Comparison of ENCODE assay signal across 8 cellular contexts in the genomic region with DNA sequence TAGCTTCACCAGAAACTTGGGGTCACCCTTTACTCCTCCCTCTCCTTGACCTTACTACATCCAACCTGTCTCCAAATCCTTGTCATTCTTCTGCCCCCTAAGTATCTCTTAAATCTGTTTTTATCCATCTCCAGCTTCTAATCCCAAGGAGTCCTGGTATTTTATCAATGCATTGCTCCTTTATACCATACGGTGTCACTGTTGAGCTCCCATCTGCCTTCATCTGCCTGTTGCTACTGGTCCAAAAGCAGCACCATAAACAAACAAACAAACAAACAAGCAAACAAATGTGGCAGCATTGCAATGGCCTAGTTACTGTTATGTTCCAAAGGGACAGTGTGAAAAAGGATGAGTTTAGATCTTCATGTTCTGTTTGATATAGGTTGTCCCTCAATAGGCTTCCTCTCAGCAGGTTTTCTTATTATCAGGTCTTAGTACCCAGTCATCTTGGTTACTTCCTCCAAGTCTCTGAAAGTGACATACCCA. TPM values are rescaled to one million over a fixed set of nuclear protein-coding genes. Genes with fewer than 3 reads are reported as not detected.
DNase-seq lines count a peak whose midpoint lies in the region; ATAC-seq and TF ChIP-seq lines count a peak whose summit lies in the region.

No MANE protein-coding gene starts in this region.

- H3K4me3 ChIP-seq in CD4-positive, CD25-positive, alpha-beta regulatory T cell (ENCODE audit: low read depth, low read length): no peak overlapping the region
- H3K4me3 ChIP-seq in WI38 (ENCODE audit: low read depth, low read length) (no peak overlapping the region), heart left ventricle (no peak overlapping the region)

- 0 to 5% (median 1%) methylated on average over 1 of the region's 1 CpG for WGBS in heart left ventricle, 4 donors

- no peak overlapping the region for H3K4me3 Mint-ChIP-seq in CD4-positive, CD25-positive, alpha-beta regulatory T cell

- H3K4me1 Mint-ChIP-seq in CD4-positive, CD25-positive, alpha-beta regulatory T cell: peaks cover 6 to 7% (median 7%) of the 10 kb centered on the region in 4 donors

- intact Hi-C loops in heart left ventricle (cut with DNase I): loop anchor here (2.0 to 10.0 kb wide), 9 partner anchors 63 to 226 kb away; a partner anchor contains a TSS

- no peak for TF ChIP-seq POLR2A in heart left ventricle (IDR thresholded peaks at IDR 0.05)

- no peaks in the 10 kb centered on the region for H3K27me3 Mint-ChIP-seq in CD4-positive, CD25-positive, alpha-beta regulatory T cell

- H3K36me3 ChIP-seq in CD4-positive, CD25-positive, alpha-beta regulatory T cell (ENCODE audit: control insufficient read depth, insufficient read depth, low read length): peaks cover 7% of the 10 kb centered on the region
- peaks cover 0 to 44% (median 31%) of the 10 kb centered on the region in 9 donors for H3K36me3 ChIP-seq in heart left ventricle

- peak; percentile 65 for TF ChIP-seq CTCF in WI38 (IDR thresholded peaks at IDR 0.05; ENCODE audit: low read depth, low read length)
- peak; percentile 65 to 86 (median 79) for TF ChIP-seq CTCF in heart left ventricle (IDR thresholded peaks at IDR 0.05)

- H3K9me3 ChIP-seq in CD4-positive, CD25-positive, alpha-beta regulatory T cell (ENCODE audit: control insufficient read depth in 2 of 2, low read length in 2 of 2): no peaks in the 10 kb centered on the region
- H3K9me3 ChIP-seq in heart left ventricle: no peaks in the 10 kb centered on the region

- H3K9me3 Mint-ChIP-seq in CD4-positive, CD25-positive, alpha-beta regulatory T cell: no peaks in the 10 kb centered on the region

- peaks cover 5% of the 10 kb centered on the region for H3K4me1 ChIP-seq in CD4-positive, CD25-positive, alpha-beta regulatory T cell (ENCODE audit: control insufficient read depth, insufficient read depth, low read length, poor library complexity, severe bottlenecking)
- no peaks in the 10 kb centered on the region for H3K4me1 ChIP-seq in heart left ventricle

- no peak overlapping the region for H3K27ac ChIP-seq in CD4-positive, CD25-positive, alpha-beta regulatory T cell (ENCODE audit: insufficient read depth, low read length, poor library complexity, severe bottlenecking)
- H3K27ac ChIP-seq in heart left ventricle: no peak overlapping the region

- peak; percentile 52 to 67 for ATAC-seq in CD4-positive, CD25-positive, alpha-beta regulatory T cell (ENCODE audit: low read depth in 2 of 2)
- ATAC-seq in GM19035 (IDR thresholded peaks at IDR 0.05; ENCODE audit: unreplicated experiment) (peak; percentile 50), heart left ventricle (peak in 3 of 4 donors; percentile 49 to 55 (median 54)), GM21528 (IDR thresholded peaks at IDR 0.05; ENCODE audit: low FRiP score, unreplicated experiment) (no peak)

- no peaks in the 10 kb centered on the region for H3K27me3 ChIP-seq in CD4-positive, CD25-positive, alpha-beta regulatory T cell (ENCODE audit: control insufficient read depth, insufficient read depth, low read length)
- H3K27me3 ChIP-seq in heart left ventricle: no peaks in the 10 kb centered on the region

- peak in 2 of 3 donors; percentile 50 to 61 for DNase-seq in CD4-positive, CD25-positive, alpha-beta regulatory T cell
- DNase-seq in NCI-H1092 (lab: John Stamatoyannopoulos, UW) (peak; percentile 10), heart left ventricle (no peak), renal cortical epithelial cell (ENCODE audit: low read depth) (peak; percentile 50), SHP77 treated with DMSO at 0.1 percent for 48 hours (lab: John Stamatoyannopoulos, UW) (no peak)

- H3K36me3 Mint-ChIP-seq in CD4-positive, CD25-positive, alpha-beta regulatory T cell: peaks cover 21% of the 10 kb centered on the region

- H3K27ac Mint-ChIP-seq in CD4-positive, CD25-positive, alpha-beta regulatory T cell: no peak overlapping the region

RNA-seq across cellular contexts. Expression of a gene that starts 34.2 kb away (rescaled TPM):
- total RNA-seq in CD4-positive, CD25-positive, alpha-beta regulatory T cell: 32.7 TPM
- 1 to 10 TPM in 3 of 4 donors, under 1 TPM in 1; 0.65 to 1.6 (median 1.4) TPM for polyA plus RNA-seq in CD4-positive, CD25-positive, alpha-beta regulatory T cell
- 1 to 10 TPM; 3.9 to 9.4 (median 5.4) TPM for total RNA-seq in heart left ventricle
- polyA plus RNA-seq in heart left ventricle: 1 to 10 TPM; 2.2 to 6.0 TPM
- 0.69 and 2.5 TPM in 2 replicates for total RNA-seq in renal cortical epithelial cell

RNA-seq across cellular contexts. Expression of a gene that starts 50.0 kb away (rescaled TPM):
- total RNA-seq in CD4-positive, CD25-positive, alpha-beta regulatory T cell: 49.8 TPM
- 10 to 100 TPM; 24.5 to 47.9 (median 33.4) TPM for polyA plus RNA-seq in CD4-positive, CD25-positive, alpha-beta regulatory T cell
- total RNA-seq in heart left ventricle (10 to 100 TPM; 13.2 to 26.9 (median 16.1) TPM), renal cortical epithelial cell (34.7 and 38.7 TPM in 2 replicates)
- 10 to 100 TPM in 1 of 2 donors, 1 to 10 TPM in 1; 9.5 to 24.1 TPM for polyA plus RNA-seq in heart left ventricle

RNA-seq across cellular contexts. Expression of a gene that starts 50.2 kb away (rescaled TPM):
- 45.4 TPM for total RNA-seq in CD4-positive, CD25-positive, alpha-beta regulatory T cell
- polyA plus RNA-seq in CD4-positive, CD25-positive, alpha-beta regulatory T cell: 10 to 100 TPM; 33.0 to 38.3 (median 35.6) TPM
- total RNA-seq in heart left ventricle (10 to 100 TPM; 10.7 to 24.9 (median 18.9) TPM), renal cortical epithelial cell (64.5 and 78.0 TPM in 2 replicates)
- polyA plus RNA-seq in heart left ventricle: 10 to 100 TPM; 14.0 to 36.7 TPM

RNA-seq across cellular contexts. Expression of a gene that starts 57.6 kb away (rescaled TPM):
- 16.4 TPM for total RNA-seq in CD4-positive, CD25-positive, alpha-beta regulatory T cell
- 1 to 10 TPM in 3 of 4 donors, under 1 TPM in 1; 0.91 to 2.7 (median 1.9) TPM for polyA plus RNA-seq in CD4-positive, CD25-positive, alpha-beta regulatory T cell
- total RNA-seq in heart left ventricle (10 to 100 TPM in 6 of 9 donors, 1 to 10 TPM in 3; 7.7 to 18.8 (median 10.4) TPM), renal cortical epithelial cell (5.6 and 16.5 TPM in 2 replicates)
- polyA plus RNA-seq in heart left ventricle: 10 to 100 TPM in 1 of 2 donors, 1 to 10 TPM in 1; 9.8 to 14.7 TPM

Comparison
In these comparisons a context has a peak if more than half of its experiments do, and no peak if none do; other contexts are left out.
1. DNase-seq: peak in CD4-positive, CD25-positive, alpha-beta regulatory T cell (2 of 3), NCI-H1092 (single experiment) and renal cortical epithelial cell (single experiment); none in heart left ventricle (0 of 5) and SHP77 treated with DMSO at 0.1 percent for 48 hours (single experiment).